ENCODE assay signal across 1 cellular context in genomic region chr16:19127674-19128131, GRCh38.
TF ChIP-seq lines count a peak whose summit lies in the region.

No MANE protein-coding gene starts in this region.

TF ChIP-seq in GM12878, 131 proteins besides CTCF, POLR2A, EP300 and RAD21 (continued from another document and continues in another):
- TF ChIP-seq GABPA (IDR thresholded peaks at IDR 0.05; ENCODE audit: low read depth) (0 out of 2 replicates have a peak, but pooled peaks have one; percentile 12), SUPT20H (IDR thresholded peaks at IDR 0.05; ENCODE audit: borderline replicate concordance, control insufficient read depth, low read depth, low read length) (no peak), BMI1 (IDR thresholded peaks at IDR 0.05; ENCODE audit: borderline replicate concordance) (no peak), IRF3 (IDR thresholded peaks at IDR 0.05) (no peak), TCF7 (IDR thresholded peaks at IDR 0.05; ENCODE audit: borderline replicate concordance) (no peak), REST (IDR thresholded peaks at IDR 0.05; ENCODE audit: low read depth, low read length) (no peak), BRCA1 (IDR thresholded peaks at IDR 0.05; ENCODE audit: low read depth, low read length) (no peak), HDAC6 (IDR thresholded peaks at IDR 0.05; ENCODE audit: unreplicated experiment) (no peak), E2F4 (IDR thresholded peaks at IDR 0.05; ENCODE audit: low read depth, low read length) (no peak), IRF5 (IDR thresholded peaks at IDR 0.05; ENCODE audit: borderline replicate concordance) (no peak), TBL1XR1 (IDR thresholded peaks at IDR 0.05; ENCODE audit: low read depth, low read length) (no peak), IKZF2 (IDR thresholded peaks at IDR 0.05) (peak; percentile 92 to 93), SP1 (IDR thresholded peaks at IDR 0.05; ENCODE audit: low read depth, low read length) (no peak), SMAD5 (IDR thresholded peaks at IDR 0.05; ENCODE audit: low read depth) (no peak), PKNOX1 (IDR thresholded peaks at IDR 0.05) (no peak), SRF (IDR thresholded peaks at IDR 0.05; ENCODE audit: low read depth in 2 of 2, low read length in 2 of 2) (no peak), FOXM1 (IDR thresholded peaks at IDR 0.05; ENCODE audit: low read depth, low read length) (no peak), BCL3 (IDR thresholded peaks at IDR 0.05; ENCODE audit: borderline replicate concordance, insufficient read depth, low read depth, low read length, poor library complexity, severe bottlenecking) (no peak), IKZF1 (conservative IDR thresholded peaks at IDR 0.05) (peak; percentile 91), HSF1 (IDR thresholded peaks at IDR 0.05; ENCODE audit: low read depth, low read length) (no peak), NBN (IDR thresholded peaks at IDR 0.05) (0 out of 2 replicates have a peak, but pooled peaks have one; percentile 25), ELK1 (IDR thresholded peaks at IDR 0.05; ENCODE audit: low read depth, low read length) (no peak), EED (IDR thresholded peaks at IDR 0.05; ENCODE audit: low read depth) (peak; percentile 99), ZNF687 (IDR thresholded peaks at IDR 0.05) (no peak), NKRF (conservative IDR thresholded peaks at IDR 0.05) (no peak), NR2C1 (IDR thresholded peaks at IDR 0.05) (no peak), ZNF207 (IDR thresholded peaks at IDR 0.05; ENCODE audit: borderline replicate concordance) (no peak), TCF3 (IDR thresholded peaks at IDR 0.05; ENCODE audit: borderline replicate concordance, insufficient read depth, low read depth, low read length) (no peak; the same call in 1 of the 2 replicates), ASH2L (IDR thresholded peaks at IDR 0.05; ENCODE audit: borderline replicate concordance, low read depth) (no peak), ZNF592 (IDR thresholded peaks at IDR 0.05) (no peak), POU2F2 (IDR thresholded peaks at IDR 0.05; ENCODE audit: borderline replicate concordance, low read depth, low read length) (peak; percentile 77; the same call in 1 of the 3 replicates), ZBED1 (IDR thresholded peaks at IDR 0.05; ENCODE audit: borderline replicate concordance) (peak; percentile 35; the same call in 1 of the 2 replicates)
